8 cellular contexts compared by ENCODE assay signal in the genomic region with DNA sequence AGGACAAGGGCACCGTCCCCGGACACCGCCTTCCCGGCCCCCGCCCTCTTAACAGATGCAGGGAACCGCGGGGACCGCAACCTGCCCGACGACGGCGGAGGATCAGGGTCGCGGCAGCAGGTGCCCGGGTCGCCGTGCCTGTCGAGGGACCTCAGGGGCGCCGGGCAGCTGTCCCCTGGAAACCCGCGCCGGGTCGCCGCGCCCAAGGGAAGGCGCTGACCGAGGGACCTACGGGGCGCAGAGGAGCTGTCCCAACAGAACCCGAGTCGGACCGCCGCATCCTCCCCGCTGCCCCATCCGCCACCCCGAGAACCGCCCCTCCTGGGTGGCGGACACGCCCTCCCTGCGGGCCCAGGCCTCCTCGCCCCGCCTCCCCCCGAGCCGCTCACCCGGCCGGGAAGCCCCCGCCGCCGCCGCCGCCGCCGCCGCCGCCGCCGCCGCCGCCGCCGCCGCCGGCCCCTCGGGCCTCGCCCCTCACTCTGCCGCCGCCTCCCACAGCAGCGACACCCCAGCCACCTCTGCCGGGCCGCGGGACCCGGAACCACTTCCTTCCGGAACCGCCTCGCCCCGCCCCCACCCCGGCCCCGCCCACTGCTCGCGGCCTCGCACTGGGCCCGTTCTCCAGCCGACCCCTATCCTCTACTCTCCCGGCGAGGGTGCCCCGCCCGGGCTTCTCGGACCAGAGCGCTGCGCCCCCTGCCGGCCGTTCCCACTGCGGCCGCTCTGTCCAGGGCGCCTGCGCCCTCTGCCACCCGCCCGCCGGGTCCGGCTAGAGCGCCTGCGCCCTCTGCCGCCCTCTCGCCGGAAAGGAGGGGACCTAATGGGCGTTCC. TPM values are rescaled to one million over a fixed set of nuclear protein-coding genes. Genes with fewer than 3 reads are reported as not detected.
DNase-seq lines count a peak whose midpoint lies in the region; ATAC-seq and TF ChIP-seq lines count a peak whose summit lies in the region.

A gene (minus strand): TSS at position 543 of the 831 bp plus-strand sequence. CDS start 20,797 bp downstream, outside the sequence.

- intact Hi-C loops in activated CD4-positive, alpha-beta T cell treated with anti-CD3 and anti-CD28 coated beads, Interleukin-2, amount 10 ng/mL, durations not matched to agents 24 days and 14 days (cut with micrococcal nuclease): loop anchor here (1.0 to 10.0 kb wide), 2 partner anchors 86 to 646 kb away; a partner anchor contains a TSS

- H3K9ac ChIP-seq in BLaER1 (peak within 1 kb of the TSS; percentile 71), liver (ENCODE audit: low read depth in 1 of 2, low read length in 2 of 2) (peak within 1 kb of the TSS; percentile 54 to 64)

- H3K4me3 ChIP-seq in BLaER1 (peak within 1 kb of the TSS; percentile 77), liver (ENCODE audit: low read depth in 1 of 3, low read length in 3 of 3) (peak within 1 kb of the TSS; percentile 54 to 83 (median 74))

- H3K36me3 Mint-ChIP-seq in activated CD4-positive, alpha-beta T cell treated with anti-CD3 and anti-CD28 coated beads, Interleukin-2, amount 10 ng/mL, durations not matched to agents 24 days and 14 days (ENCODE audit: low read depth): peaks cover 5% of the 10 kb centered on the region

- H3K4me1 Mint-ChIP-seq in activated CD4-positive, alpha-beta T cell treated with anti-CD3 and anti-CD28 coated beads, Interleukin-2, amount 10 ng/mL, durations not matched to agents 24 days and 14 days: peaks cover 8% of the 10 kb centered on the region

- under 1% methylated on average over 94 of the region's 107 CpGs for WGBS in liver

- H3K4me3 Mint-ChIP-seq in activated CD4-positive, alpha-beta T cell treated with anti-CD3 and anti-CD28 coated beads, Interleukin-2, amount 10 ng/mL, durations not matched to agents 24 days and 14 days: peak within 1 kb of the TSS; percentile 82

- H3K27ac Mint-ChIP-seq in activated CD4-positive, alpha-beta T cell treated with anti-CD3 and anti-CD28 coated beads, Interleukin-2, amount 10 ng/mL, durations not matched to agents 24 days and 14 days: peak within 1 kb of the TSS; percentile 73

- H3K4me1 ChIP-seq in BLaER1 (no peaks in the 10 kb centered on the region), liver (ENCODE audit: control insufficient read depth in 4 of 4, insufficient read depth in 4 of 4, low read length in 3 of 4) (peaks cover 0 to 5% (median 1%) of the 10 kb centered on the region in 4 donors)

- peak; percentile 97 for ATAC-seq in HG03439 (IDR thresholded peaks at IDR 0.05; ENCODE audit: unreplicated experiment)

- H3K27ac ChIP-seq in BLaER1 (peak within 1 kb of the TSS; percentile 63), liver (ENCODE audit: low read depth in 1 of 2, low read length in 2 of 2) (peak within 1 kb of the TSS; percentile 20 to 46)

- H4K20me1 ChIP-seq in BLaER1: 0 out of 2 replicates have a peak, but pooled peaks cover 6% of the 10 kb centered on the region

- H3K36me3 ChIP-seq in BLaER1: no peaks in the 10 kb centered on the region
- no peaks in the 10 kb centered on the region for H3K36me3 ChIP-seq in liver (ENCODE audit: control insufficient read depth in 4 of 4, insufficient read depth in 3 of 4, low read depth in 1 of 4, low read length in 3 of 4)

- H3K27me3 Mint-ChIP-seq in activated CD4-positive, alpha-beta T cell treated with anti-CD3 and anti-CD28 coated beads, Interleukin-2, amount 10 ng/mL, durations not matched to agents 24 days and 14 days: no peaks in the 10 kb centered on the region

- H3K27me3 ChIP-seq in BLaER1: no peaks in the 10 kb centered on the region
- no peaks in the 10 kb centered on the region for H3K27me3 ChIP-seq in liver (ENCODE audit: control insufficient read depth in 4 of 4, insufficient read depth in 4 of 4, low read length in 3 of 4)

- peak; percentile 65 to 74 for TF ChIP-seq RAD21 in liver (IDR thresholded peaks at IDR 0.05)

- peaks cover 9% of the 10 kb centered on the region; the same call in 1 of the 2 replicates for H3K9me3 ChIP-seq in BLaER1
- H3K9me3 ChIP-seq in liver (ENCODE audit: control insufficient read depth in 4 of 4, low read length in 3 of 4): no peaks in the 10 kb centered on the region

- no peaks in the 10 kb centered on the region for H3K9me3 Mint-ChIP-seq in activated CD4-positive, alpha-beta T cell treated with anti-CD3 and anti-CD28 coated beads, Interleukin-2, amount 10 ng/mL, durations not matched to agents 24 days and 14 days

- peak; percentile 83 for TF ChIP-seq CTCF in liver (IDR thresholded peaks at IDR 0.05; ENCODE audit: low read depth, low read length, missing input control)

- peak within 1 kb of the TSS; percentile 72 for H3K4me2 ChIP-seq in BLaER1

- DNase-seq in GM19238 (ENCODE audit: insufficient read length, low spot score): peak; percentile 88
- DNase-seq in NCI-H510A treated with DMSO at 0.1 percent for 48 hours (lab: John Stamatoyannopoulos, UW): peak; percentile 76
- DNase-seq in activated CD4-positive, alpha-beta T cell treated with anti-CD3 and anti-CD28 coated beads, Interleukin-2, amount 10 ng/mL, durations not matched to agents 24 days and 14 days: peak; percentile 95
- peak; percentile 63 for DNase-seq in dedifferentiated amniotic fluid mesenchymal stem cell (ENCODE audit: extremely low spot score)
- peak; percentile 86 for DNase-seq in stimulated activated CD4-positive, alpha-beta T cell treated with anti-CD3 and anti-CD28 coated beads, Interleukin-4, amount 100 ng/mL, for 1 hour

TF ChIP-seq in liver, 16 proteins besides CTCF, POLR2A, EP300 and RAD21:
- TF ChIP-seq YY1 (IDR thresholded peaks at IDR 0.05) (peak; percentile 15), NR2F2 (IDR thresholded peaks at IDR 0.05) (no peak), SP1 (IDR thresholded peaks at IDR 0.05) (no peak)
TF ChIP-seq in liver: peak in this region for 1.

RNA-seq across cellular contexts. Expression of the gene that starts here (rescaled TPM):
- total RNA-seq in activated CD4-positive, alpha-beta T cell treated with anti-CD3 and anti-CD28 coated beads, Interleukin-2, amount 10 ng/mL, durations not matched to agents 24 days and 14 days: 4.4 and 5.6 TPM in 2 replicates
- 1 to 10 TPM; 2.1 to 3.2 TPM for total RNA-seq in liver
- under 1 TPM; 0.76 to 0.81 TPM for polyA plus RNA-seq in liver

Comparison
In these comparisons a context has a peak if more than half of its experiments do, and no peak if none do; other contexts are left out.
1. Peak in every context shown above with its lines: DNase-seq, ATAC-seq, H3K4me3 ChIP-seq and H3K27ac ChIP-seq.